ENCODE assay signal across 1 cellular context in genomic region chr1:155304558-155305063, GRCh38.
A peak's percentile ranks its signal among the peaks of the same experiment; 100 is the strongest.
TF ChIP-seq lines count a peak whose summit lies in the region.

No MANE protein-coding gene starts in this region.

TF ChIP-seq in HepG2, 621 proteins besides CTCF, POLR2A, EP300 and RAD21 (continued from another document and continues in another):
- TF ChIP-seq ELF3 (CRISPR knock-in tag; IDR thresholded peaks at IDR 0.05) (0 out of 2 replicates have a peak, but pooled peaks have one; percentile 35), PAX8 (CRISPR knock-in tag; IDR thresholded peaks at IDR 0.05; ENCODE audit: borderline replicate concordance) (no peak), ZNF441 (CRISPR knock-in tag; IDR thresholded peaks at IDR 0.05; ENCODE audit: borderline replicate concordance) (0 out of 2 replicates have a peak, but pooled peaks have one; percentile 50), MXI1 (IDR thresholded peaks at IDR 0.05; ENCODE audit: borderline replicate concordance, low read depth, low read length) (peak; percentile 43; the same call in 1 of the 3 replicates), RBM39 (IDR thresholded peaks at IDR 0.05; ENCODE audit: low read depth, low read length, poor library complexity, severe bottlenecking) (no peak), TGIF2 (CRISPR knock-in tag; IDR thresholded peaks at IDR 0.05) (peak; percentile 79; the same call in 1 of the 2 replicates), TFE3 (CRISPR knock-in tag; IDR thresholded peaks at IDR 0.05) (peak; percentile 30; the same call in 1 of the 2 replicates), ZBTB33 (CRISPR knock-in tag; IDR thresholded peaks at IDR 0.05) (no peak), ZNF512B (CRISPR knock-in tag; IDR thresholded peaks at IDR 0.05; ENCODE audit: borderline replicate concordance) (no peak), RBFOX2 (IDR thresholded peaks at IDR 0.05; ENCODE audit: low read depth, low read length) (no peak), NFATC3 (CRISPR knock-in tag; IDR thresholded peaks at IDR 0.05) (no peak), SIN3A (IDR thresholded peaks at IDR 0.05; ENCODE audit: borderline replicate concordance, low read depth, low read length) (peak; percentile 65; the same call in 1 of the 2 replicates), DMAP1 (CRISPR knock-in tag; IDR thresholded peaks at IDR 0.05) (peak; percentile 51; the same call in 1 of the 2 replicates), GATA4 (IDR thresholded peaks at IDR 0.05; ENCODE audit: borderline replicate concordance, low read depth) (no peak), DMTF1 (CRISPR knock-in tag; IDR thresholded peaks at IDR 0.05) (no peak), MIER2 (CRISPR knock-in tag; IDR thresholded peaks at IDR 0.05) (no peak), LRRFIP1 (CRISPR knock-in tag; conservative IDR thresholded peaks at IDR 0.05) (no peak), ZNF337 (CRISPR knock-in tag; IDR thresholded peaks at IDR 0.05; ENCODE audit: borderline replicate concordance, low read depth) (peak; percentile 60; the same call in 1 of the 2 replicates), ZBTB3 (CRISPR knock-in tag; IDR thresholded peaks at IDR 0.05; ENCODE audit: borderline replicate concordance, low read depth) (no peak), ZNF343 (CRISPR knock-in tag; IDR thresholded peaks at IDR 0.05) (0 out of 2 replicates have a peak, but pooled peaks have one; percentile 1), ZNF770 (CRISPR knock-in tag; IDR thresholded peaks at IDR 0.05) (no peak), ZNF430 (CRISPR knock-in tag; IDR thresholded peaks at IDR 0.05) (no peak), GATAD1 (CRISPR knock-in tag; IDR thresholded peaks at IDR 0.05) (0 out of 2 replicates have a peak, but pooled peaks have one; percentile 22), MNT (IDR thresholded peaks at IDR 0.05) (no peak), RXRA (CRISPR knock-in tag; IDR thresholded peaks at IDR 0.05) (no peak), KDM2A (CRISPR knock-in tag; IDR thresholded peaks at IDR 0.05; ENCODE audit: borderline replicate concordance, low read depth) (no peak), POLR2G (IDR thresholded peaks at IDR 0.05; ENCODE audit: low read depth, low read length) (0 out of 2 replicates have a peak, but pooled peaks have one; percentile 45), ZNF331 (CRISPR knock-in tag; IDR thresholded peaks at IDR 0.05) (peak; percentile 11; the same call in 1 of the 2 replicates), TFDP2 (CRISPR knock-in tag; IDR thresholded peaks at IDR 0.05) (peak; percentile 23; the same call in 1 of the 2 replicates), ZXDC (CRISPR knock-in tag; IDR thresholded peaks at IDR 0.05) (no peak), ZMYM2 (CRISPR knock-in tag; IDR thresholded peaks at IDR 0.05) (no peak), ETV5 (CRISPR knock-in tag; IDR thresholded peaks at IDR 0.05; ENCODE audit: borderline replicate concordance) (peak; percentile 77; the same call in 1 of the 2 replicates), FOXA1 (IDR thresholded peaks at IDR 0.05) (no peak), FOXA1 (CRISPR knock-in tag; IDR thresholded peaks at IDR 0.05) (no peak), MAX (IDR thresholded peaks at IDR 0.05) (0 out of 2 replicates have a peak, but pooled peaks have one; percentile 58), ZNF329 (CRISPR knock-in tag; IDR thresholded peaks at IDR 0.05; ENCODE audit: low read depth) (no peak), SP1 (IDR thresholded peaks at IDR 0.05) (no peak), SP1 (CRISPR knock-in tag; IDR thresholded peaks at IDR 0.05) (no peak), ZNF232 (CRISPR knock-in tag; IDR thresholded peaks at IDR 0.05; ENCODE audit: borderline replicate concordance) (0 out of 2 replicates have a peak, but pooled peaks have one; percentile 52), ZMYM4 (CRISPR knock-in tag; IDR thresholded peaks at IDR 0.05) (peak; percentile 25; the same call in 1 of the 2 replicates), ZNF382 (CRISPR knock-in tag; IDR thresholded peaks at IDR 0.05; ENCODE audit: borderline replicate concordance) (no peak), WIZ (CRISPR knock-in tag; IDR thresholded peaks at IDR 0.05) (no peak), AGO2 (optimal IDR thresholded peaks at IDR 0.05; ENCODE audit: low read depth, low read length) (no peak)
